2 cellular contexts compared by ENCODE assay signal in the genomic region with DNA sequence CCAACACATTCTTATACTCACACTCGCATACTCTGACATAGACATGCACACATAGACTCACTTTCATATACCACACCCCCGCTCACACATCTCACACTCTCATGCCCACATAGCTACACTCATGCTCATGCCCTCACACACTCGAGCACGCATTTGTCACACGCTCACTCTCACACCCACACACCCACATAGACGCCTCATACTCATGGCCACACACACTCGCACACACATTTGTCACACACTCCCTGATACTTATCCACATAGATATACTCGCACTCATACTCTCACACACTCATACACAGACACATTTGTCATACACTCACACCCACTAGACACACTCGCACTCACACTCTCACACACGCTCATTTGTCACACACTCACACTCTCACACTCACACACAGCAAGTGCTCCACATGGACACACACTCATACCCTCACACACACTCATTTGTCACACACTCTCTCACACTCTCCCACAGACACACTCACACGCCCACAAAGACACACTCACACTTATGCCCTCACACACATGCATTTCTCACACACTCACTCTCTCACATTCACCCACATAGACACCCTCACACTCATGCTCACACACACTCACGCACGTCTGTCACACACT.
TF ChIP-seq lines count a peak whose summit lies in the region.

No MANE protein-coding gene starts in this region.

TF ChIP-seq in IMR-90, 13 proteins besides CTCF, POLR2A, EP300 and RAD21:
- TF ChIP-seq, protein P1, sequence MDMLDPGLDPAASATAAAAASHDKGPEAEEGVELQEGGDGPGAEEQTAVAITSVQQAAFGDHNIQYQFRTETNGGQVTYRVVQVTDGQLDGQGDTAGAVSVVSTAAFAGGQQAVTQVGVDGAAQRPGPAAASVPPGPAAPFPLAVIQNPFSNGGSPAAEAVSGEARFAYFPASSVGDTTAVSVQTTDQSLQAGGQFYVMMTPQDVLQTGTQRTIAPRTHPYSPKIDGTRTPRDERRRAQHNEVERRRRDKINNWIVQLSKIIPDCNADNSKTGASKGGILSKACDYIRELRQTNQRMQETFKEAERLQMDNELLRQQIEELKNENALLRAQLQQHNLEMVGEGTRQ (IDR thresholded peaks at IDR 0.05; ENCODE audit: low read depth, low read length) = no peak
- TF ChIP-seq NFE2L2 (IDR thresholded peaks at IDR 0.05; ENCODE audit: low read depth, low read length) (no peak), MAFK (IDR thresholded peaks at IDR 0.05; ENCODE audit: low read depth, low read length) (no peak), CEBPB (IDR thresholded peaks at IDR 0.05; ENCODE audit: low read depth, low read length) (no peak), SMC3 (IDR thresholded peaks at IDR 0.05; ENCODE audit: low read depth, low read length) (no peak), MXI1 (IDR thresholded peaks at IDR 0.05; ENCODE audit: borderline replicate concordance, low read depth, low read length) (no peak), RCOR1 (IDR thresholded peaks at IDR 0.05; ENCODE audit: insufficient replicate concordance, low read length) (no peak), RFX5 (IDR thresholded peaks at IDR 0.05; ENCODE audit: low read depth, low read length) (no peak), BHLHE40 (IDR thresholded peaks at IDR 0.05; ENCODE audit: low read depth, low read length) (no peak), FOS (IDR thresholded peaks at IDR 0.05; ENCODE audit: low read depth, low read length) (no peak), MAZ (IDR thresholded peaks at IDR 0.05; ENCODE audit: borderline replicate concordance, low read depth, low read length) (no peak), CHD1 (IDR thresholded peaks at IDR 0.05; ENCODE audit: low read depth, low read length) (no peak)
- TF ChIP-seq, protein P2, sequence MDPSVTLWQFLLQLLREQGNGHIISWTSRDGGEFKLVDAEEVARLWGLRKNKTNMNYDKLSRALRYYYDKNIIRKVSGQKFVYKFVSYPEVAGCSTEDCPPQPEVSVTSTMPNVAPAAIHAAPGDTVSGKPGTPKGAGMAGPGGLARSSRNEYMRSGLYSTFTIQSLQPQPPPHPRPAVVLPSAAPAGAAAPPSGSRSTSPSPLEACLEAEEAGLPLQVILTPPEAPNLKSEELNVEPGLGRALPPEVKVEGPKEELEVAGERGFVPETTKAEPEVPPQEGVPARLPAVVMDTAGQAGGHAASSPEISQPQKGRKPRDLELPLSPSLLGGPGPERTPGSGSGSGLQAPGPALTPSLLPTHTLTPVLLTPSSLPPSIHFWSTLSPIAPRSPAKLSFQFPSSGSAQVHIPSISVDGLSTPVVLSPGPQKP (IDR thresholded peaks at IDR 0.05; ENCODE audit: borderline replicate concordance, low read depth, low read length) = no peak
TF ChIP-seq in IMR-90: peak in this region for 0.

TF ChIP-seq in H1, 55 proteins besides CTCF, POLR2A, EP300 and RAD21:
- TF ChIP-seq POU5F1 (IDR thresholded peaks at IDR 0.05; ENCODE audit: low read depth, low read length) = no peak
TF ChIP-seq in H1: peak in this region for 0.
